Comparison of ENCODE assay signal across 16 cellular contexts in genomic region chr1:78383923-78384322, GRCh38.
A peak's percentile ranks its signal among the peaks of the same experiment; 100 is the strongest.
DNase-seq lines count a peak whose midpoint lies in the region; ATAC-seq and TF ChIP-seq lines count a peak whose summit lies in the region.
"Had no signal": no experiment of that assay in that cellular context is flagged by ENCODE, and none has a peak within 500 bp of the region (broad histone marks: within the 10 kb centered on the region; RNA-seq: fewer than 3 reads in every experiment).

No MANE protein-coding gene starts in this region.

- H3K27ac Mint-ChIP-seq in glutamatergic neuron (ENCODE audit: unreplicated experiment) = no peak overlapping the region

- H3K4me1 Mint-ChIP-seq in glutamatergic neuron (ENCODE audit: low read depth, unreplicated experiment) = no peaks in the 10 kb centered on the region

- peak; percentile 76 for DNase-seq in DMS53 (lab: John Stamatoyannopoulos, UW)
- peak; percentile 26 for DNase-seq in LNCaP clone FGC (ENCODE audit: low read depth)
- peak; percentile 22 for DNase-seq in epithelial cell of esophagus (ENCODE audit: low read depth)
- DNase-seq in T-helper 9 cell = no peak
- no peak for DNase-seq in glutamatergic neuron
- DNase-seq: DMS 273 treated with DMSO at 0.1 percent for 48 hours, H7, Karpas-422, NCI-H1105, NCI-H1694, NCI-H226, NCI-H69, PC-3 had no signal

- no peak for ATAC-seq in GM18867 (IDR thresholded peaks at IDR 0.05; ENCODE audit: unreplicated experiment)
- ATAC-seq: PC-3 had no signal

- H3K36me3 Mint-ChIP-seq in glutamatergic neuron (ENCODE audit: unreplicated experiment) = no peaks in the 10 kb centered on the region

- no peak for TF ChIP-seq CTCF in LNCaP clone FGC (IDR thresholded peaks at IDR 0.05; ENCODE audit: control insufficient read depth, extremely low read depth, insufficient read depth)
- TF ChIP-seq CTCF in epithelial cell of esophagus (IDR thresholded peaks at IDR 0.05; ENCODE audit: insufficient read depth, low read depth, low read length, missing control alignments) = no peak
- no peak for TF ChIP-seq CTCF in liver (IDR thresholded peaks at IDR 0.05; ENCODE audit: low read depth, low read length, missing input control)
- TF ChIP-seq CTCF in glutamatergic neuron (IDR thresholded peaks at IDR 0.05; ENCODE audit: partially characterized antibody, unreplicated experiment) = no peak

- H3K4me1 ChIP-seq in liver (ENCODE audit: control insufficient read depth in 4 of 4, insufficient read depth in 4 of 4, low read length in 3 of 4) = no peaks in the 10 kb centered on the region

- H3K27me3 Mint-ChIP-seq in glutamatergic neuron (ENCODE audit: unreplicated experiment) = no peaks in the 10 kb centered on the region

- no peaks in the 10 kb centered on the region for H3K9me3 Mint-ChIP-seq in glutamatergic neuron (ENCODE audit: unreplicated experiment)

- WGBS in liver = 11% methylated on average over 1 of the region's 1 CpG

- H3K36me3 ChIP-seq in liver (ENCODE audit: control insufficient read depth in 4 of 4, insufficient read depth in 3 of 4, low read depth in 1 of 4, low read length in 3 of 4) = no peaks in the 10 kb centered on the region

- H3K27ac ChIP-seq in liver (ENCODE audit: low read depth in 1 of 2, low read length in 2 of 2) = no peak overlapping the region
- H3K27ac ChIP-seq: C4-2B had no signal

- H3K4me3 ChIP-seq in LNCaP clone FGC (ENCODE audit: low read depth, low read length) = no peak overlapping the region
- no peak overlapping the region for H3K4me3 ChIP-seq in epithelial cell of esophagus (ENCODE audit: low read length)
- no peak overlapping the region for H3K4me3 ChIP-seq in liver (ENCODE audit: low read depth in 1 of 3, low read length in 3 of 3)

- no peak for TF ChIP-seq RAD21 in liver (IDR thresholded peaks at IDR 0.05)

- no peak overlapping the region for H3K4me3 Mint-ChIP-seq in glutamatergic neuron (ENCODE audit: unreplicated experiment)

- no peaks in the 10 kb centered on the region for H3K27me3 ChIP-seq in liver (ENCODE audit: control insufficient read depth in 4 of 4, insufficient read depth in 4 of 4, low read length in 3 of 4)

- H3K9ac ChIP-seq in liver (ENCODE audit: low read depth in 1 of 2, low read length in 2 of 2) = no peak overlapping the region

- H3K9me3 ChIP-seq in liver (ENCODE audit: control insufficient read depth in 4 of 4, low read length in 3 of 4) = no peaks in the 10 kb centered on the region

TF ChIP-seq in liver, 16 proteins besides CTCF, POLR2A, EP300 and RAD21:
- no peak for TF ChIP-seq MAX (IDR thresholded peaks at IDR 0.05)
- peak in 1 of 2 donors; percentile 27 for TF ChIP-seq HNF4A (conservative IDR thresholded peaks at IDR 0.05)
- TF ChIP-seq ATF3 (IDR thresholded peaks at IDR 0.05) = peak; percentile 24
- no peak for TF ChIP-seq TAF1 (conservative IDR thresholded peaks at IDR 0.05)
- no peak for TF ChIP-seq EGR1 (IDR thresholded peaks at IDR 0.05; ENCODE audit: low read depth in 2 of 2)
- TF ChIP-seq REST (IDR thresholded peaks at IDR 0.05) = no peak
- TF ChIP-seq RXRA (IDR thresholded peaks at IDR 0.05) = no peak
- TF ChIP-seq GABPA (IDR thresholded peaks at IDR 0.05 in 1 of 2, conservative IDR thresholded peaks at IDR 0.05 in 1 of 2) = no peak
- no peak for TF ChIP-seq JUND (IDR thresholded peaks at IDR 0.05)

Comparison
In these comparisons a context has a peak if more than half of its experiments do, and no peak if none do; other contexts are left out.
1. DNase-seq: peak in DMS53 (single experiment), LNCaP clone FGC (single experiment) and epithelial cell of esophagus (single experiment); none in T-helper 9 cell (single experiment) and glutamatergic neuron (single experiment).